12 cellular contexts compared by ENCODE assay signal in genomic region chr19:41551212-41551610, GRCh38. TPM values are rescaled to one million over a fixed set of nuclear protein-coding genes. Genes with fewer than 3 reads are reported as not detected.
DNase-seq lines count a peak whose midpoint lies in the region; ATAC-seq and TF ChIP-seq lines count a peak whose summit lies in the region.
"Had no signal": no experiment of that assay in that cellular context is flagged by ENCODE, and none has a peak within 500 bp of the region (broad histone marks: within the 10 kb centered on the region; RNA-seq: fewer than 3 reads in every experiment).

No MANE protein-coding gene starts in this region.

- POLR2A ChIA-PET in CD8-positive, alpha-beta memory T cell (lab: Charles Lee), result no interaction called here

- H3K79me2 ChIP-seq in KMS-11 (ENCODE audit: insufficient read depth, low read depth), result peaks cover 31% of the 10 kb centered on the region

- no peak for DNase-seq in CD8-positive, alpha-beta memory T cell
- no peak for DNase-seq in natural killer cell treated with Interleukin-12 subunit alpha and Interleukin-12 subunit beta and Interleukin-15 and Interleukin-18, amount 100 ng/mL, for 72 hours (ENCODE audit: low spot score)
- DNase-seq in NCI-H69 (lab: John Stamatoyannopoulos, UW) (no peak), HUDEP-2 (lab: John Stamatoyannopoulos, UW; ENCODE audit: unreplicated experiment in 76 of 76) (no peak), NCI-H187 (lab: John Stamatoyannopoulos, UW) (no peak)
- DNase-seq: effector CD4-positive, alpha-beta T cell; foreskin melanocyte; substantia nigra had no signal

- peak overlapping the region; percentile 95 to 100 (median 98) for H3K4me3 Mint-ChIP-seq in CD8-positive, alpha-beta memory T cell
- H3K4me3 Mint-ChIP-seq in activated naive CD8-positive, alpha-beta T cell, result peak overlapping the region; percentile 93
- H3K4me3 Mint-ChIP-seq in natural killer cell treated with Interleukin-12 subunit alpha and Interleukin-12 subunit beta and Interleukin-15 and Interleukin-18, amount 100 ng/mL, for 72 hours, result peak overlapping the region; percentile 98

- peak overlapping the region; percentile 88 for H3K4me3 ChIP-seq in CD8-positive, alpha-beta memory T cell (ENCODE audit: low read length)
- H3K4me3 ChIP-seq in KMS-11 (IDR thresholded peaks at IDR 0.05; ENCODE audit: insufficient read depth, low read depth, low read length), result no peak overlapping the region

- H3K36me3 ChIP-seq in CD8-positive, alpha-beta memory T cell (ENCODE audit: insufficient read depth, low read length), result peaks cover 6% of the 10 kb centered on the region
- H3K36me3 ChIP-seq in KMS-11 (ENCODE audit: insufficient read depth), result no peaks in the 10 kb centered on the region

- H3K9ac ChIP-seq in KMS-11, result peak overlapping the region; percentile 62

- CTCF ChIA-PET in CD8-positive, alpha-beta memory T cell (lab: Charles Lee), result interaction anchor here (1.8 to 4.9 kb wide), 2 partner anchors 9 to 12 kb away, joined by 4 to 26 read pairs; no protein-coding TSS in a partner anchor

- H3K4me2 ChIP-seq in KMS-11, result peak overlapping the region; percentile 64

- H3K4me1 Mint-ChIP-seq in CD8-positive, alpha-beta memory T cell, result peaks cover 63 to 73% (median 73%) of the 10 kb centered on the region in 3 donors
- peaks cover 76% of the 10 kb centered on the region for H3K4me1 Mint-ChIP-seq in activated naive CD8-positive, alpha-beta T cell (ENCODE audit: low read depth)
- H3K4me1 Mint-ChIP-seq in natural killer cell treated with Interleukin-12 subunit alpha and Interleukin-12 subunit beta and Interleukin-15 and Interleukin-18, amount 100 ng/mL, for 72 hours (ENCODE audit: low read depth in 2 of 2), result peaks cover 56 to 82% of the 10 kb centered on the region in 2 donors

- H3K27ac ChIP-seq in CD8-positive, alpha-beta memory T cell (ENCODE audit: low read depth, low read length), result peak overlapping the region; percentile 66
- H3K27ac ChIP-seq in KMS-11, result peak overlapping the region; percentile 86

- peak overlapping the region; percentile 88 to 98 (median 94) for H3K27ac Mint-ChIP-seq in CD8-positive, alpha-beta memory T cell
- H3K27ac Mint-ChIP-seq in activated naive CD8-positive, alpha-beta T cell, result peak overlapping the region; percentile 99
- H3K27ac Mint-ChIP-seq in natural killer cell treated with Interleukin-12 subunit alpha and Interleukin-12 subunit beta and Interleukin-15 and Interleukin-18, amount 100 ng/mL, for 72 hours, result peak overlapping the region; percentile 93 to 97

- no peaks in the 10 kb centered on the region for H3K9me3 Mint-ChIP-seq in CD8-positive, alpha-beta memory T cell
- no peaks in the 10 kb centered on the region for H3K9me3 Mint-ChIP-seq in activated naive CD8-positive, alpha-beta T cell (ENCODE audit: low read depth)
- no peaks in the 10 kb centered on the region for H3K9me3 Mint-ChIP-seq in natural killer cell treated with Interleukin-12 subunit alpha and Interleukin-12 subunit beta and Interleukin-15 and Interleukin-18, amount 100 ng/mL, for 72 hours

- H3K9me3 ChIP-seq in CD8-positive, alpha-beta memory T cell (ENCODE audit: low read length), result no peaks in the 10 kb centered on the region

- peaks cover 24 to 54% (median 31%) of the 10 kb centered on the region in 3 donors for H3K36me3 Mint-ChIP-seq in CD8-positive, alpha-beta memory T cell
- peaks cover 10% of the 10 kb centered on the region for H3K36me3 Mint-ChIP-seq in activated naive CD8-positive, alpha-beta T cell
- H3K36me3 Mint-ChIP-seq in natural killer cell treated with Interleukin-12 subunit alpha and Interleukin-12 subunit beta and Interleukin-15 and Interleukin-18, amount 100 ng/mL, for 72 hours, result peaks cover 21% of the 10 kb centered on the region

- no peaks in the 10 kb centered on the region for H3K27me3 ChIP-seq in CD8-positive, alpha-beta memory T cell (ENCODE audit: insufficient read depth, low read length, poor library complexity, severe bottlenecking)
- H3K27me3 ChIP-seq in KMS-11 (ENCODE audit: insufficient read depth, low read depth), result no peaks in the 10 kb centered on the region

- H3K27me3 Mint-ChIP-seq in CD8-positive, alpha-beta memory T cell, result peaks cover 0 to 3% of the 10 kb centered on the region in 2 donors
- H3K27me3 Mint-ChIP-seq in activated naive CD8-positive, alpha-beta T cell, result no peaks in the 10 kb centered on the region
- no peaks in the 10 kb centered on the region for H3K27me3 Mint-ChIP-seq in natural killer cell treated with Interleukin-12 subunit alpha and Interleukin-12 subunit beta and Interleukin-15 and Interleukin-18, amount 100 ng/mL, for 72 hours

- H4K20me1 ChIP-seq in KMS-11 (ENCODE audit: insufficient read depth), result no peaks in the 10 kb centered on the region

- H2AFZ ChIP-seq in KMS-11 (ENCODE audit: low read depth), result peak overlapping the region; percentile 3; the same call in 1 of the 2 replicates

- no peak for TF ChIP-seq CTCF in KMS-11 (conservative IDR thresholded peaks at IDR 0.05; ENCODE audit: low read depth, low read length)

- ATAC-seq in natural killer cell treated with Interleukin-12 subunit alpha and Interleukin-12 subunit beta and Interleukin-15 and Interleukin-18, amount 100 ng/mL, for 72 hours, result no peak

- peaks cover 55% of the 10 kb centered on the region for H3K4me1 ChIP-seq in CD8-positive, alpha-beta memory T cell (ENCODE audit: insufficient read depth, low read length)
- H3K4me1 ChIP-seq in KMS-11 (ENCODE audit: low read depth, poor library complexity, severe bottlenecking), result peaks cover 92% of the 10 kb centered on the region

RNA-seq across cellular contexts. Expression of gene CEACAM21, which starts 24.8 kb away (rescaled TPM):
- 10 to 100 TPM; 26.8 to 29.2 TPM for total RNA-seq in CD8-positive, alpha-beta memory T cell
- polyA plus RNA-seq in CD8-positive, alpha-beta memory T cell, result 46.6 TPM
- 10 to 100 TPM in 1 of 2 donors, 1 to 10 TPM in 1; 9.7 to 20.6 TPM for total RNA-seq in natural killer cell treated with Interleukin-12 subunit alpha and Interleukin-12 subunit beta and Interleukin-15 and Interleukin-18, amount 100 ng/mL, for 72 hours
- total RNA-seq: myocyte, renal cortical epithelial cell had no signal
